Comparison of ENCODE assay signal across 12 cellular contexts in the genomic region with DNA sequence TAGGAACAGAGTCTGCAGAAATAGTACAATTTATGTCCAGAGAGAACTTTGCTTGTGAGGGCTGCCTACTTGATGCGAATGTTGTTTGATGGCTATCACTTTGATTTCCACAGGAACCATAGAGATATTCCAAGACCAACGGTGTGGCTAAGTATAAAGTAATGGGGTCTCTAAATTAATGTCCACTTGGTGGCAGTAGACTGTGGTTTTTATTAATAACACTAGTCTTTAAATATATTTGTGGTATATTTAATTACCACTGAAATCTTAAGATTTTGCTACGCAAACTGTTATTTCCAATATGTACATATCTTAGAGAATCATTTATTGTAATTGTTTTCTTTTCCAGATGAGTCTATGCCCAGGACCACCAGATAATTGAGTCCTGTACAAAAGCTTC.
DNase-seq lines count a peak whose midpoint lies in the region; ATAC-seq and TF ChIP-seq lines count a peak whose summit lies in the region.
"Had no signal": no experiment of that assay in that cellular context is flagged by ENCODE, and none has a peak within 500 bp of the region (broad histone marks: within the 10 kb centered on the region; RNA-seq: fewer than 3 reads in every experiment).

No MANE protein-coding gene starts in this region.

- H3K27ac ChIP-seq in RWPE2 (ENCODE audit: poor library complexity, severe bottlenecking) (no peak overlapping the region), esophagus muscularis mucosa (replicated peaks in 1 of 4) (no peak overlapping the region)
- H3K27ac ChIP-seq: dorsolateral prefrontal cortex, testis had no signal

- whole genome bisulfite sequencing in esophagus muscularis mucosa: 80% methylated on average over 3 of the region's 3 CpGs

- H3K9me3 ChIP-seq in RWPE2 (ENCODE audit: severe bottlenecking): no peaks in the 10 kb centered on the region
- H3K9me3 ChIP-seq in esophagus muscularis mucosa: no peaks in the 10 kb centered on the region
- H3K9me3 ChIP-seq: testis had no signal

- POLR2A ChIA-PET in GM10248 (lab: Yijun Ruan, JAX): no interaction called here

- no peak for TF ChIP-seq POLR2A in esophagus muscularis mucosa (IDR thresholded peaks at IDR 0.05; ENCODE audit: low read depth)

- ATAC-seq in RWPE2 (ENCODE audit: low read depth): peak; percentile 51; the same call in 1 of the 3 replicates
- ATAC-seq in HG03139 (IDR thresholded peaks at IDR 0.05; ENCODE audit: unreplicated experiment): no peak

- no peak overlapping the region for H3K4me3 ChIP-seq in RWPE2 (ENCODE audit: severe bottlenecking)
- H3K4me3 ChIP-seq in esophagus muscularis mucosa: no peak overlapping the region
- H3K4me3 ChIP-seq: dorsolateral prefrontal cortex, testis had no signal

- no peaks in the 10 kb centered on the region for H3K36me3 ChIP-seq in RWPE2 (ENCODE audit: low read depth)
- H3K36me3 ChIP-seq in esophagus muscularis mucosa: no peaks in the 10 kb centered on the region

- CTCF ChIA-PET in GM10248 (lab: Yijun Ruan, JAX): no interaction called here

- in situ Hi-C loops in ACHN (cut with HindIII; ENCODE audit: low pct_ligation_motif_present, low pct_unique_long_range_greater_than_20kb, low sequenced_read_pairs): no loop called here

- TF ChIP-seq CTCF in RWPE2 (IDR thresholded peaks at IDR 0.05; ENCODE audit: poor library complexity, severe bottlenecking): peak; percentile 64
- peak in 1 of 3 experiments; percentile 2 for TF ChIP-seq CTCF in esophagus muscularis mucosa (IDR thresholded peaks at IDR 0.05)
- TF ChIP-seq CTCF in GM10248 (IDR thresholded peaks at IDR 0.05; ENCODE audit: control extremely low read depth, extremely low read depth, low read depth, missing control alignments): no peak

- TF ChIP-seq EP300 in esophagus muscularis mucosa (IDR thresholded peaks at IDR 0.05): no peak

- intact Hi-C loops in esophagus muscularis mucosa (cut with DNase I): no loop called here

- DNase-seq in ACHN (peak; percentile 13), HPDE6-E6E7 (ENCODE audit: extremely low spot score) (peak; percentile 6), RWPE2 (ENCODE audit: low spot score) (no peak), fibroblast of peridontal ligament (ENCODE audit: extremely low read depth) (peak; percentile 18), HuH-7 (ENCODE audit: low spot score) (no peak), esophagus muscularis mucosa (ENCODE audit: extremely low spot score) (no peak), GM10248 (ENCODE audit: extremely low spot score) (no peak)
- DNase-seq: dorsolateral prefrontal cortex; NCI-H526 treated with DMSO at 0.1 percent for 48 hours; stimulated activated CD4-positive, alpha-beta T cell treated with anti-CD3 and anti-CD28 coated beads, Interleukin-2, amount 100 ng/mL, for 24 hours; testis had no signal

- H3K27me3 ChIP-seq in RWPE2 (ENCODE audit: insufficient read depth, poor library complexity, severe bottlenecking) (no peaks in the 10 kb centered on the region), esophagus muscularis mucosa (no peaks in the 10 kb centered on the region)
- H3K27me3 ChIP-seq: testis had no signal

- H3K4me1 ChIP-seq in RWPE2 (ENCODE audit: insufficient read depth, poor library complexity, severe bottlenecking): peaks cover 4% of the 10 kb centered on the region
- H3K4me1 ChIP-seq in esophagus muscularis mucosa: no peaks in the 10 kb centered on the region
- H3K4me1 ChIP-seq: testis had no signal

Comparison
In these comparisons a context has a peak if more than half of its experiments do, and no peak if none do; other contexts are left out.
1. DNase-seq: peak in ACHN (single experiment), HPDE6-E6E7 (single experiment) and fibroblast of peridontal ligament (single experiment); none in RWPE2 (single experiment), HuH-7 (single experiment), esophagus muscularis mucosa (single experiment) and GM10248 (single experiment).